ENCODE assay signal across 1 cellular context in genomic region chr19:19541572-19541971, GRCh38.
TF ChIP-seq lines count a peak whose summit lies in the region.

No MANE protein-coding gene starts in this region.

TF ChIP-seq in GM23338, 12 proteins besides CTCF, POLR2A, EP300 and RAD21 (continued from another document):
- TF ChIP-seq REST (IDR thresholded peaks at IDR 0.05; ENCODE audit: unreplicated experiment): no peak
- no peak for TF ChIP-seq ZNF331 (CRISPR knock-in tag; IDR thresholded peaks at IDR 0.05; ENCODE audit: low read depth)
- TF ChIP-seq ZNF114 (CRISPR knock-in tag; IDR thresholded peaks at IDR 0.05): no peak
- no peak for TF ChIP-seq EZH2 (IDR thresholded peaks at IDR 0.05; ENCODE audit: low read depth, unreplicated experiment)
